ENCODE assay signal across 20 cellular contexts in genomic region chr5:102813740-102814139, GRCh38. TPM values are rescaled to one million over a fixed set of nuclear protein-coding genes. Genes with fewer than 3 reads are reported as not detected.
"Had no signal": no experiment of that assay in that cellular context is flagged by ENCODE, and none has a peak within 500 bp of the region (broad histone marks: within the 10 kb centered on the region; RNA-seq: fewer than 3 reads in every experiment).

No MANE protein-coding gene starts in this region.

- DNase-seq: KBM-7; NCI-H1092; NCI-H1105 treated with DMSO at 0.1 percent for 48 hours; NCI-H1417 treated with DMSO at 0.1 percent for 48 hours; NCI-H187; NCI-H2029; NCI-H2081 treated with DMSO at 0.1 percent for 48 hours; NCI-H2171; NCI-H226; NCI-H510A; NCI-H524 treated with DMSO at 0.1 percent for 48 hours; NK-92 treated with Interleukin-12 subunit alpha and Interleukin-12 subunit beta, amount 100 ng/mL, for 24 hours; PC-3; SHP77; SK-N-SH; SW 1271; T-cell had no signal

- H3K9me3 ChIP-seq: SK-N-SH had no signal

- H3K27ac ChIP-seq: RWPE1 had no signal

- H3K9ac ChIP-seq: SK-N-SH had no signal

- ATAC-seq: Panc1, PC-3, T-cell had no signal

RNA-seq across cellular contexts. Expression of gene PAM, which starts 58.6 kb away (rescaled TPM):
- total RNA-seq: OCI-LY7 had no signal
